ENCODE assay signal across 13 cellular contexts in the genomic region with DNA sequence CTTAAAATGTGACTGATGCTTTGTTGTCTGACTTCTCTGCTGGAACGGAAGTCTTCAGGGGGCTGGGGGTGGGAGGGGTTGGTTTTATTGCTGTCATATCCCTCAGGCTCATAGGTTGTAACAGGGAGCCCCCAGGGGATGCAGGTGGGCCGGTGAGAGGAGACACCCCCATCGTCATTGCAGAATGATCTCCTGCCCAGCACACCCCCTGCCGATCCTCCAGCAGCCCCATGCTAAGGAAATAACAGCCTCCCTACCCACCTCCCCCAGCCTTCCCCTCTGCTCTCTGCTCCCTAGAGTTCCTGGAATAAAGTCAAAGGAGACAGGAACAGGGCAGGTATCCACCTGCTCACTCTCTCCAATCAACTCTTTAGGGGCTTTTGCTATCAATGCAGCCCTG.
DNase-seq lines count a peak whose midpoint lies in the region; ATAC-seq and TF ChIP-seq lines count a peak whose summit lies in the region.
"Had no signal": no experiment of that assay in that cellular context is flagged by ENCODE, and none has a peak within 500 bp of the region (broad histone marks: within the 10 kb centered on the region; RNA-seq: fewer than 3 reads in every experiment).

No MANE protein-coding gene starts in this region.

- H3K56ac ChIP-seq in H9 (ENCODE audit: insufficient read length, low read depth, low read length) = no peak overlapping the region

- H3K4me3 ChIP-seq in BLaER1 = no peak overlapping the region
- H3K4me3 ChIP-seq in coronary artery = no peak overlapping the region
- no peak overlapping the region for H3K4me3 ChIP-seq in osteoblast (ENCODE audit: insufficient read depth, low read length)
- H3K4me3 ChIP-seq: GM23248 had no signal

- no peaks in the 10 kb centered on the region for H3K27me3 ChIP-seq in BLaER1
- H3K27me3 ChIP-seq in H9 (ENCODE audit: insufficient read depth, low read length) = no peaks in the 10 kb centered on the region
- H3K27me3 ChIP-seq in osteoblast (ENCODE audit: insufficient read depth, low read length) = peaks cover 12% of the 10 kb centered on the region

- H3K4me2 ChIP-seq in BLaER1 (peak overlapping the region; percentile 75), H9 (ENCODE audit: insufficient read depth, insufficient read length, low read length) (no peak overlapping the region), osteoblast (ENCODE audit: insufficient read depth, low read length) (no peak overlapping the region)

- H3K9me3 ChIP-seq in BLaER1 = no peaks in the 10 kb centered on the region
- no peaks in the 10 kb centered on the region for H3K9me3 ChIP-seq in H9 (ENCODE audit: control insufficient read depth, low read depth, low read length)
- no peaks in the 10 kb centered on the region for H3K9me3 ChIP-seq in osteoblast (ENCODE audit: low read depth, low read length)
- H3K9me3 ChIP-seq: Caco-2 had no signal

- no peak overlapping the region for H2AFZ ChIP-seq in H9 (ENCODE audit: low read length)
- H2AFZ ChIP-seq in osteoblast (ENCODE audit: low read length) = no peak overlapping the region
- H2AFZ ChIP-seq: GM23248 had no signal

- H3K4me1 ChIP-seq in BLaER1 (peaks cover 66% of the 10 kb centered on the region), H9 (ENCODE audit: insufficient read depth, low read length) (peaks cover 12% of the 10 kb centered on the region), osteoblast (ENCODE audit: insufficient read depth, low read length) (peaks cover 4% of the 10 kb centered on the region)
- H3K4me1 ChIP-seq: Caco-2 had no signal

- no peak overlapping the region for H2BK12ac ChIP-seq in H9 (ENCODE audit: insufficient read length, low read depth, low read length)

- DNase-seq in H9 (peak; percentile 21), coronary artery (ENCODE audit: low spot score) (peak; percentile 22), osteoblast (ENCODE audit: insufficient read length, low spot score, missing footprints) (peak; percentile 43), NCI-H1048 (lab: John Stamatoyannopoulos, UW) (no peak)
- no peak for DNase-seq in natural killer cell treated with Interleukin-12 subunit alpha and Interleukin-12 subunit beta and Interleukin-15 and Interleukin-18, amount 100 ng/mL, for 72 hours (ENCODE audit: low spot score)
- DNase-seq: Caco-2; CD4-positive, alpha-beta T cell; GM23248 had no signal

- no peak overlapping the region for H2BK20ac ChIP-seq in H9 (ENCODE audit: low read depth, low read length, poor library complexity, severe bottlenecking)

- H2AK5ac ChIP-seq in H9 (ENCODE audit: insufficient read length, low read length) = no peak overlapping the region

- H3T11ph ChIP-seq in H9 (ENCODE audit: low read length) = no peak overlapping the region

- ATAC-seq in GM21576 (IDR thresholded peaks at IDR 0.05; ENCODE audit: unreplicated experiment) = no peak
- no peak for ATAC-seq in natural killer cell treated with Interleukin-12 subunit alpha and Interleukin-12 subunit beta and Interleukin-15 and Interleukin-18, amount 100 ng/mL, for 72 hours
- ATAC-seq: HCT116 had no signal

- H4K8ac ChIP-seq in H9 (replicated peaks; ENCODE audit: insufficient read length, low read depth, low read length) = no peak overlapping the region

- no peak overlapping the region for H3K27ac Mint-ChIP-seq in H9
- no peak overlapping the region for H3K27ac Mint-ChIP-seq in natural killer cell treated with Interleukin-12 subunit alpha and Interleukin-12 subunit beta and Interleukin-15 and Interleukin-18, amount 100 ng/mL, for 72 hours
- H3K27ac Mint-ChIP-seq: B cell; CD4-positive, alpha-beta T cell had no signal

- no peak overlapping the region for H3K4ac ChIP-seq in H9 (ENCODE audit: low read depth, low read length)

- no peak overlapping the region for H3K18ac ChIP-seq in H9 (ENCODE audit: insufficient read length, low read depth, low read length)

- H4K91ac ChIP-seq in H9 (ENCODE audit: insufficient read length, low read depth, low read length) = no peak overlapping the region

- peaks cover 25% of the 10 kb centered on the region for H3K27me3 Mint-ChIP-seq in H9 (ENCODE audit: low read depth)
- peaks cover 7 to 17% of the 10 kb centered on the region in 2 donors for H3K27me3 Mint-ChIP-seq in natural killer cell treated with Interleukin-12 subunit alpha and Interleukin-12 subunit beta and Interleukin-15 and Interleukin-18, amount 100 ng/mL, for 72 hours

- no peak overlapping the region for H2BK5ac ChIP-seq in H9 (ENCODE audit: insufficient read length, low read length)

- WGBS in H9 (ENCODE audit: extremely low coverage, insufficient read length, low lambda C conversion rate) = no CpG with 5 or more reads among the region's 4 CpGs

- H3K23ac ChIP-seq in H9 (ENCODE audit: insufficient read length, low read depth, low read length) = no peak overlapping the region

- no peak for TF ChIP-seq CTCF in H9 (conservative IDR thresholded peaks at IDR 0.05)
- no peak for TF ChIP-seq CTCF in coronary artery (IDR thresholded peaks at IDR 0.05)
- TF ChIP-seq CTCF in osteoblast (IDR thresholded peaks at IDR 0.05; ENCODE audit: extremely low read depth, low read depth, low read length) = no peak

- H3K9ac ChIP-seq in BLaER1 (no peak overlapping the region), H9 (ENCODE audit: extremely low read depth, insufficient read length, low read length) (no peak overlapping the region)
- H3K9ac ChIP-seq: GM23248 had no signal

- H3K36me3 Mint-ChIP-seq in H9 (ENCODE audit: insufficient read depth in 1 of 3, low read depth in 3 of 3) = no peaks in the 10 kb centered on the region
- H3K36me3 Mint-ChIP-seq in natural killer cell treated with Interleukin-12 subunit alpha and Interleukin-12 subunit beta and Interleukin-15 and Interleukin-18, amount 100 ng/mL, for 72 hours = no peaks in the 10 kb centered on the region

- H3K9me3 Mint-ChIP-seq in H9 = no peaks in the 10 kb centered on the region; a peak in 1 of 5 replicates
- H3K9me3 Mint-ChIP-seq in natural killer cell treated with Interleukin-12 subunit alpha and Interleukin-12 subunit beta and Interleukin-15 and Interleukin-18, amount 100 ng/mL, for 72 hours = no peaks in the 10 kb centered on the region
- H3K9me3 Mint-ChIP-seq: CD4-positive, alpha-beta T cell had no signal

- H3K4me1 Mint-ChIP-seq in H9 = peaks cover 17 to 22% of the 10 kb centered on the region in 2 experiments
- H3K4me1 Mint-ChIP-seq in natural killer cell treated with Interleukin-12 subunit alpha and Interleukin-12 subunit beta and Interleukin-15 and Interleukin-18, amount 100 ng/mL, for 72 hours (ENCODE audit: low read depth in 2 of 2) = peaks cover 8 to 40% of the 10 kb centered on the region in 2 donors

- no peaks in the 10 kb centered on the region for H3K79me1 ChIP-seq in H9 (ENCODE audit: insufficient read depth, low read depth, low read length, poor library complexity, severe bottlenecking)

- no peaks in the 10 kb centered on the region for H3K79me2 ChIP-seq in H9 (ENCODE audit: insufficient read depth, low read length)
- H3K79me2 ChIP-seq in osteoblast (ENCODE audit: insufficient read depth, low read length) = no peaks in the 10 kb centered on the region

- no peak overlapping the region for H3K14ac ChIP-seq in H9 (ENCODE audit: insufficient read depth, low read length)

- no peak overlapping the region for H2BK120ac ChIP-seq in H9 (ENCODE audit: low read depth, low read length, poor library complexity, severe bottlenecking)

- no peak overlapping the region for H3K4me3 Mint-ChIP-seq in H9
- H3K4me3 Mint-ChIP-seq in natural killer cell treated with Interleukin-12 subunit alpha and Interleukin-12 subunit beta and Interleukin-15 and Interleukin-18, amount 100 ng/mL, for 72 hours = no peak overlapping the region
- H3K4me3 Mint-ChIP-seq: B cell; CD4-positive, alpha-beta T cell had no signal

- H4K5ac ChIP-seq in H9 (ENCODE audit: insufficient read length, low read depth, low read length) = no peak overlapping the region

- H3K27ac ChIP-seq in BLaER1 = no peak overlapping the region
- H3K27ac ChIP-seq in H9 (ENCODE audit: insufficient read length, low read depth, low read length) = no peak overlapping the region
- no peak overlapping the region for H3K27ac ChIP-seq in coronary artery
- no peak overlapping the region for H3K27ac ChIP-seq in osteoblast (ENCODE audit: low read depth, low read length)
- H3K27ac ChIP-seq: C4-2B, GM23248 had no signal

- no peaks in the 10 kb centered on the region for H4K20me1 ChIP-seq in BLaER1
- no peaks in the 10 kb centered on the region for H4K20me1 ChIP-seq in H9 (ENCODE audit: control insufficient read depth, insufficient read depth, insufficient read length)
- no peaks in the 10 kb centered on the region for H4K20me1 ChIP-seq in osteoblast (ENCODE audit: insufficient read depth, low read length)

- no peak overlapping the region for H2BK15ac ChIP-seq in H9 (ENCODE audit: low read depth, low read length)

- H3K36me3 ChIP-seq in BLaER1 (no peaks in the 10 kb centered on the region), osteoblast (ENCODE audit: insufficient read depth, low read length) (no peaks in the 10 kb centered on the region)

- no peaks in the 10 kb centered on the region for H3K23me2 ChIP-seq in H9 (ENCODE audit: insufficient read length, low read depth, low read length, poor library complexity, severe bottlenecking)

Comparison
In these comparisons a context has a peak if more than half of its experiments do, and no peak if none do; other contexts are left out.
1. DNase-seq: peak in H9 (single experiment), coronary artery (single experiment) and osteoblast (single experiment); none in NCI-H1048 (single experiment) and natural killer cell treated with Interleukin-12 subunit alpha and Interleukin-12 subunit beta and Interleukin-15 and Interleukin-18, amount 100 ng/mL, for 72 hours (single experiment).